Comparison of ENCODE assay signal across 14 cellular contexts in the genomic region with DNA sequence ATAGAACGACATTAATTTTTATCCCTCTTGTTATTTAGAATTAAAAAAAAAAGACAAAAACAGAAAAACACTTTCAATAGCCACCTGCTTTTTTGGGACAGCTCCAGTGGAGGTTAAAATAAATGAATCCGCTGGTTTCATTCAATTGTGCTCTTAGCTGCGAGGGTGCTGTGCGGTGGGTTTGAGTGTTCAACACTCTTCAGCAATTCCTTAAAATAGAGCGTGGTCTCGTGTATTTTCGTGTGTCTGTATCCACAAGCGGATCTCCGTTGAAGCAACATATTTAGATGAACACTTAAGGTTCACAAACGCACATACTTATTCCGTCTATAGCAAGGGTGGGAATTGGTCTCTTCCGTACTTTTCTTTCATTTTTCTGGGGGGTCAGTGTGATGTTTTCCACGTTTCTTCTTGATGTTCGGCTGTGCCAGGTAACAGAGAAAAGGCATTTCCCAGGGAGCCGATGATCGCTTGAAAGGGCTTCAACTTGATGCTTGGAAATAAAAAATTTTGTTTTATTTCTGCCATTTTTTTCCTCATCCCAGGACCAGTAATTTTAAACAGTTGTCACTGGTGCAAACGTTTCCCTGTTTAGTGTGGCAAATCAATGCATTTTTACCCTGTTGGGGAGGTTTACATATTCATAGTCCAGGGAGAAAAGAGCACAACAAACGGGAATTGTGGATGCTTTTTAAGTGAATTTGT.
"Had no signal": no experiment of that assay in that cellular context is flagged by ENCODE, and none has a peak within 500 bp of the region (broad histone marks: within the 10 kb centered on the region; RNA-seq: fewer than 3 reads in every experiment).

No MANE protein-coding gene starts in this region.

- H3K4me3 ChIP-seq: left ventricle myocardium inferior, vagina had no signal

- H3K4me1 ChIP-seq: foreskin keratinocyte, vagina had no signal

- DNase-seq: activated CD4-positive, alpha-beta memory T cell treated with anti-CD3 and anti-CD28 coated beads, Interleukin-2, amount 10 ng/mL, durations not matched to agents 7 days and 5 days; activated gamma-delta T cell; activated T-cell treated with anti-CD3 and anti-CD28 coated beads, Interleukin-2, amount 50 U/mL, for 48 hours; amygdala; foreskin keratinocyte; head of caudate nucleus; left ventricle myocardium inferior; midbrain; natural killer cell; occipital lobe; stimulated activated CD4-positive, alpha-beta T cell treated with anti-CD3 and anti-CD28 coated beads, Interleukin-2, amount 100 ng/mL, for 48 hours; stimulated activated naive CD4-positive, alpha-beta T cell treated with Interleukin-2 at 50 U/mL for 16 hours had no signal

- H3K27ac ChIP-seq: foreskin keratinocyte, left ventricle myocardium inferior, vagina had no signal

- H3K36me3 ChIP-seq: left ventricle myocardium inferior, vagina had no signal

- ATAC-seq: foreskin keratinocyte, natural killer cell, sciatic nerve had no signal

- H3K27me3 ChIP-seq: vagina had no signal

- H3K9me3 ChIP-seq: left ventricle myocardium inferior, vagina had no signal
